Comparison of ENCODE assay signal across 11 cellular contexts in the genomic region with DNA sequence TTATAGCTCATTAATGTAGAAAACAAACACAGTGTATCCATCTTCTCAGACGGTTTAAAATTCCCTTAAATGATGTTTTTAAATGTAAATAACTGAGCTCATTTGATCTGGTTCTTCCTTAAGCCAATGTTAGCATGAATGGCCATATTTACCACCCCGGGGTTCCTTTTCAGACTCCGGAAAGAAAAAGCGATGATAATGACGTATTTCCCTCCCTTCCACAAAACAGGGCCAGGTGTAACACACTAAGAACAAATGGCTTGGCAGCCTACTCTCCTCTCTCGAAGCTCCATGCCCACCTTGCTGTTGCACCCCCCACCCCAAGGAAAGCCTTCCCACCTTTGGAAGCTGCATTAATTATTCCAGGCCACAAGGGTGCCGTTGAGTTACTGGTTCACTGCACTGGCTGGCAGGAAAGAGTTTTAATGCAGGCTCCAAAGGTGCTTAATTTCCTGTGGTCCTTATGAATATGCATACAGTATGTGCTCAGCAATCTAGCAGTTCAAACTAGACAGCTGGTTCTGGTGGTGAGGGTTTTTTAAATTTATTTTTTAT.
DNase-seq lines count a peak whose midpoint lies in the region; ATAC-seq, FAIRE-seq and TF ChIP-seq lines count a peak whose summit lies in the region.
"Had no signal": no experiment of that assay in that cellular context is flagged by ENCODE, and none has a peak within 500 bp of the region (broad histone marks: within the 10 kb centered on the region; RNA-seq: fewer than 3 reads in every experiment).

No MANE protein-coding gene starts in this region.

- no peaks in the 10 kb centered on the region for H3K36me3 Mint-ChIP-seq in CD4-positive, alpha-beta T cell (ENCODE audit: low read depth)
- no peaks in the 10 kb centered on the region for H3K36me3 Mint-ChIP-seq in glutamatergic neuron (ENCODE audit: unreplicated experiment)
- H3K36me3 Mint-ChIP-seq: naive thymus-derived CD8-positive, alpha-beta T cell had no signal

- TF ChIP-seq CTCF in CD4-positive, alpha-beta T cell (IDR thresholded peaks at IDR 0.05): peak; percentile 73
- peak; percentile 21 for TF ChIP-seq CTCF in glutamatergic neuron (IDR thresholded peaks at IDR 0.05; ENCODE audit: partially characterized antibody, unreplicated experiment)

- H3K27me3 Mint-ChIP-seq in CD4-positive, alpha-beta T cell: no peaks in the 10 kb centered on the region
- H3K27me3 Mint-ChIP-seq in glutamatergic neuron (ENCODE audit: unreplicated experiment): peaks cover 2% of the 10 kb centered on the region
- H3K27me3 Mint-ChIP-seq: naive thymus-derived CD8-positive, alpha-beta T cell had no signal

- no peak overlapping the region for H3K27ac ChIP-seq in CD4-positive, alpha-beta T cell (ENCODE audit: low read depth, low read length)
- H3K27ac ChIP-seq: esophagus squamous epithelium had no signal

- POLR2A ChIA-PET in CD4-positive, alpha-beta T cell (lab: Charles Lee): no interaction called here

- no peaks in the 10 kb centered on the region for H3K9me3 Mint-ChIP-seq in CD4-positive, alpha-beta T cell
- H3K9me3 Mint-ChIP-seq in glutamatergic neuron (ENCODE audit: unreplicated experiment): no peaks in the 10 kb centered on the region
- H3K9me3 Mint-ChIP-seq: naive thymus-derived CD8-positive, alpha-beta T cell had no signal

- peak in 3 of 10 experiments; percentile 4 to 6 (median 5) for DNase-seq in CD4-positive, alpha-beta T cell
- no peak for DNase-seq in GM18507 (ENCODE audit: extremely low spot score, insufficient read length, low read depth)
- DNase-seq in NCI-H774 (lab: John Stamatoyannopoulos, UW): peak; percentile 11
- DNase-seq in glutamatergic neuron: no peak
- no peak for DNase-seq in stimulated activated CD8-positive, alpha-beta memory T cell treated with anti-CD3 and anti-CD28 coated beads, Interleukin-4, amount 100 ng/mL, for 48 hours
- no peak for DNase-seq in hippocampal formation (lab: John Stamatoyannopoulos, UW)
- DNase-seq: esophagus squamous epithelium, SW 1271 had no signal

- H3K9me3 ChIP-seq in CD4-positive, alpha-beta T cell (ENCODE audit: control insufficient read depth, low read length): no peaks in the 10 kb centered on the region
- H3K9me3 ChIP-seq: esophagus squamous epithelium had no signal

- peak; percentile 71 for FAIRE-seq in GM18507 (lab: Jason Lieb, UNC)

- ATAC-seq in CD4-positive, alpha-beta T cell (ENCODE audit: poor library complexity): peak; percentile 41
- ATAC-seq in HG03439 (IDR thresholded peaks at IDR 0.05; ENCODE audit: unreplicated experiment) (no peak), HG03039 (IDR thresholded peaks at IDR 0.05; ENCODE audit: unreplicated experiment) (no peak)
- ATAC-seq: naive thymus-derived CD8-positive, alpha-beta T cell had no signal

- H3K4me1 Mint-ChIP-seq in CD4-positive, alpha-beta T cell (ENCODE audit: low read depth): no peaks in the 10 kb centered on the region
- H3K4me1 Mint-ChIP-seq in glutamatergic neuron (ENCODE audit: low read depth, unreplicated experiment): peaks cover 21% of the 10 kb centered on the region

- CTCF ChIA-PET in CD4-positive, alpha-beta T cell (lab: Charles Lee): interaction anchor here (1.2 kb wide), 1 partner anchor 10 kb away, joined by 3 read pairs; no protein-coding TSS in a partner anchor

- no peaks in the 10 kb centered on the region for H3K27me3 ChIP-seq in CD4-positive, alpha-beta T cell (ENCODE audit: control insufficient read depth, insufficient read depth, low read length)
- H3K27me3 ChIP-seq: esophagus squamous epithelium had no signal

- intact Hi-C loops in CD4-positive, alpha-beta T cell (cut with DNase I, micrococcal nuclease): no loop called here

- no peak overlapping the region for H3K4me3 Mint-ChIP-seq in CD4-positive, alpha-beta T cell
- no peak overlapping the region for H3K4me3 Mint-ChIP-seq in glutamatergic neuron (ENCODE audit: unreplicated experiment)
- H3K4me3 Mint-ChIP-seq: naive thymus-derived CD8-positive, alpha-beta T cell had no signal

- no peak overlapping the region for H3K27ac Mint-ChIP-seq in CD4-positive, alpha-beta T cell
- H3K27ac Mint-ChIP-seq in glutamatergic neuron (ENCODE audit: unreplicated experiment): no peak overlapping the region
- H3K27ac Mint-ChIP-seq: naive thymus-derived CD8-positive, alpha-beta T cell had no signal
